ENCODE assay signal across 21 cellular contexts in genomic region chr10:70166394-70166793, GRCh38. TPM values are rescaled to one million over a fixed set of nuclear protein-coding genes. Genes with fewer than 3 reads are reported as not detected.
DNase-seq lines count a peak whose midpoint lies in the region; ATAC-seq, FAIRE-seq and TF ChIP-seq lines count a peak whose summit lies in the region.
"Had no signal": no experiment of that assay in that cellular context is flagged by ENCODE, and none has a peak within 500 bp of the region (broad histone marks: within the 10 kb centered on the region; RNA-seq: fewer than 3 reads in every experiment).

No MANE protein-coding gene starts in this region.

- H3K9me3 Mint-ChIP-seq in astrocyte (ENCODE audit: unreplicated experiment): no peaks in the 10 kb centered on the region

- POLR2A ChIA-PET in HepG2 (lab: Yijun Ruan, JAX): interaction anchor here (5.1 kb wide), 1 partner anchor 20 kb away, joined by 84 read pairs; the partner anchor contains the start of gene TYSND1
- POLR2A ChIA-PET in HEK293 (lab: Yijun Ruan, JAX): interaction anchor here (0.7 kb wide), 1 partner anchor 27 kb away, joined by 3 read pairs; no protein-coding TSS in a partner anchor

- DNase-seq in HepG2 (ENCODE audit: low spot score): no peak
- DNase-seq in right lobe of liver: no peak
- DNase-seq in astrocyte (ENCODE audit: low read depth): no peak
- no peak for DNase-seq in DMS153 treated with DMSO at 0.1 percent for 48 hours (lab: John Stamatoyannopoulos, UW; ENCODE audit: unreplicated experiment)
- no peak for DNase-seq in NCI-H2171 (lab: John Stamatoyannopoulos, UW)
- no peak for DNase-seq in NCI-H82 (lab: John Stamatoyannopoulos, UW)
- DNase-seq: ACHN; COR-L47; DMS53; GM23248; NCI-H1048; NCI-H1694; NCI-H2107; NCI-H345; NCI-H526 treated with DMSO at 0.1 percent for 48 hours; NK-92 treated with Interleukin-12 subunit alpha and Interleukin-12 subunit beta, amount 100 ng/mL, for 24 hours; OCI-M1; SJCRH30 had no signal

- H3K36me3 Mint-ChIP-seq in astrocyte (ENCODE audit: low read depth, unreplicated experiment): peaks cover 6% of the 10 kb centered on the region

- peaks cover 83% of the 10 kb centered on the region for H3K79me2 ChIP-seq in HepG2 (ENCODE audit: insufficient read depth, low read length)
- peaks cover 88% of the 10 kb centered on the region for H3K79me2 ChIP-seq in astrocyte (ENCODE audit: insufficient read depth, low read length)

- peaks cover 45% of the 10 kb centered on the region for H3K4me1 Mint-ChIP-seq in astrocyte (ENCODE audit: low read depth, unreplicated experiment)

- WGBS in HepG2 (ENCODE audit: low lambda C conversion rate): 93% methylated on average over 3 of the region's 3 CpGs
- WGBS in right lobe of liver (ENCODE audit: insufficient coverage, low coverage, low lambda C conversion rate, missing lambda C conversion rate): 76% methylated on average over 3 of the region's 3 CpGs

- H3K27me3 ChIP-seq in HepG2 (ENCODE audit: control insufficient read depth in 1 of 2, insufficient read depth in 2 of 2, low read length in 2 of 2): no peaks in the 10 kb centered on the region; a peak in 1 of 5 replicates
- no peaks in the 10 kb centered on the region for H3K27me3 ChIP-seq in right lobe of liver
- H3K27me3 ChIP-seq in astrocyte (ENCODE audit: insufficient read depth, low read length): no peaks in the 10 kb centered on the region
- H3K27me3 ChIP-seq: SJCRH30 had no signal

- H3K27ac ChIP-seq in HepG2 (ENCODE audit: extremely low read length, insufficient read depth, low read length): no peak overlapping the region
- no peak overlapping the region for H3K27ac ChIP-seq in right lobe of liver
- no peak overlapping the region for H3K27ac ChIP-seq in HEK293 (ENCODE audit: extremely low read depth, low read depth, low read length)
- H3K27ac ChIP-seq in astrocyte (ENCODE audit: low read depth, low read length): no peak overlapping the region
- H3K27ac ChIP-seq: RWPE1, SJCRH30 had no signal

- no peak for TF ChIP-seq RAD21 in HepG2 (CRISPR knock-in tag; IDR thresholded peaks at IDR 0.05)

- H3K9me3 ChIP-seq in HepG2 (ENCODE audit: low read length): no peaks in the 10 kb centered on the region
- no peaks in the 10 kb centered on the region for H3K9me3 ChIP-seq in right lobe of liver
- H3K9me3 ChIP-seq in HEK293 (ENCODE audit: control insufficient read depth, insufficient read depth, low read depth, low read length): no peaks in the 10 kb centered on the region
- H3K9me3 ChIP-seq in astrocyte (ENCODE audit: insufficient read depth, low read depth, low read length): no peaks in the 10 kb centered on the region
- H3K9me3 ChIP-seq: SJCRH30 had no signal

- no peak for FAIRE-seq in HepG2 (lab: Jason Lieb, UNC)
- no peak for FAIRE-seq in astrocyte (lab: Jason Lieb, UNC)
- FAIRE-seq: GM19239 had no signal

- H3K4me1 ChIP-seq in HepG2 (ENCODE audit: insufficient read depth, low read length) (peaks cover 81% of the 10 kb centered on the region), right lobe of liver (peaks cover 0 to 15% (median 0%) of the 10 kb centered on the region in 4 donors), HEK293 (ENCODE audit: control insufficient read depth, insufficient read depth, low read length) (peaks cover 8% of the 10 kb centered on the region; the same call in 1 of the 2 replicates), astrocyte (ENCODE audit: insufficient read depth, low read length) (peaks cover 14% of the 10 kb centered on the region)

- H2AFZ ChIP-seq in HepG2 (ENCODE audit: low read length) (no peak overlapping the region), astrocyte (ENCODE audit: low read depth, low read length) (no peak overlapping the region)
- H2AFZ ChIP-seq: GM23248 had no signal

- H3K36me3 ChIP-seq in HepG2 (replicated peaks in 1 of 2; ENCODE audit: control insufficient read depth in 1 of 2, insufficient read depth in 2 of 2, low read length in 2 of 2) (peaks cover 2 to 43% of the 10 kb centered on the region in 2 experiments; a peak in 4 of 5 replicates), right lobe of liver (peaks cover 0 to 9% (median 0%) of the 10 kb centered on the region in 4 donors), HEK293 (ENCODE audit: control insufficient read depth in 2 of 2, insufficient read depth in 1 of 2, low read length in 2 of 2) (peaks cover 4 to 42% of the 10 kb centered on the region in 2 experiments; a peak in 2 of 3 replicates), astrocyte (ENCODE audit: insufficient read depth, low read length) (peaks cover 33% of the 10 kb centered on the region)

- peak overlapping the region; percentile 15 for H3K27ac Mint-ChIP-seq in astrocyte (ENCODE audit: unreplicated experiment)

- CTCF ChIA-PET in HepG2 (lab: Yijun Ruan, JAX; ENCODE audit: low intra/inter-chr PET ratio, low total read pairs): no interaction called here
- CTCF ChIA-PET in HEK293 (lab: Yijun Ruan, JAX): interaction anchor here (3.3 kb wide), 1 partner anchor 19 kb away, joined by 14 read pairs; the partner anchor contains the start of gene TYSND1

- no peak for TF ChIP-seq POLR2A in HepG2 (IDR thresholded peaks at IDR 0.05; ENCODE audit: insufficient read depth in 1 of 2, low read depth in 2 of 2, low read length in 2 of 2)
- no peak for TF ChIP-seq POLR2A in right lobe of liver (IDR thresholded peaks at IDR 0.05)

- H3K4me2 ChIP-seq in HepG2 (ENCODE audit: low read depth, low read length) (no peak overlapping the region), astrocyte (ENCODE audit: low read length) (no peak overlapping the region)

- no peaks in the 10 kb centered on the region for H3K27me3 Mint-ChIP-seq in astrocyte (ENCODE audit: low read depth, unreplicated experiment)

- TF ChIP-seq EP300 in HepG2 (IDR thresholded peaks at IDR 0.05; ENCODE audit: low read depth in 2 of 2, low read length in 2 of 2) (no peak), HepG2 (CRISPR knock-in tag; IDR thresholded peaks at IDR 0.05; ENCODE audit: borderline replicate concordance) (no peak)

- intact Hi-C loops in HepG2 (cut with micrococcal nuclease; ENCODE audit: unreplicated experiment): no loop called here
- intact Hi-C loops in right lobe of liver (cut with DNase I): no loop called here

- H4K20me1 ChIP-seq in HepG2 (ENCODE audit: insufficient read depth, low read length): peaks cover 76% of the 10 kb centered on the region
- H4K20me1 ChIP-seq in astrocyte (ENCODE audit: insufficient read depth, low read length): peaks cover 83% of the 10 kb centered on the region

- BruUV-seq in HepG2 (replicated peaks; lab: Mats Ljungman, UMichigan): no TSS peak

- H3K9ac ChIP-seq in HepG2 (ENCODE audit: insufficient read depth, low read depth, low read length) (no peak overlapping the region), astrocyte (ENCODE audit: low read length) (no peak overlapping the region)

- H3K4me3 ChIP-seq in HepG2 (replicated peaks in 1 of 3; ENCODE audit: insufficient read depth in 1 of 3, low read depth in 2 of 3, low read length in 3 of 3) (no peak overlapping the region), right lobe of liver (no peak overlapping the region), HEK293 (ENCODE audit: low read depth, low read length) (no peak overlapping the region), astrocyte (ENCODE audit: insufficient read depth, low read depth, low read length) (no peak overlapping the region)
- H3K4me3 ChIP-seq: SJCRH30 had no signal

- no peak for TF ChIP-seq CTCF in HepG2 (CRISPR knock-in tag; IDR thresholded peaks at IDR 0.05)
- TF ChIP-seq CTCF in right lobe of liver (IDR thresholded peaks at IDR 0.05): no peak
- TF ChIP-seq CTCF in HEK293 (tag by site-specific recombination; IDR thresholded peaks at IDR 0.05): no peak
- no peak for TF ChIP-seq CTCF in astrocyte (IDR thresholded peaks at IDR 0.05; ENCODE audit: insufficient read depth, low read depth, low read length)

- in situ Hi-C loops in HepG2 (cut with HindIII; ENCODE audit: extremely low pct_ligation_motif_present, low pct_unique_long_range_greater_than_20kb): no loop called here

- peak overlapping the region; percentile 36 for H3K4me3 Mint-ChIP-seq in astrocyte (ENCODE audit: unreplicated experiment)

- no peak for ATAC-seq in HepG2
- ATAC-seq in right lobe of liver: no peak

RNA-seq across cellular contexts. Expression of gene SAR1A, which starts 3.9 kb away (rescaled TPM):
- total RNA-seq in HepG2 (2016; rRNA removed; fragmentation: Illumina TruSeq; extraction: Trizol) (104 and 117 TPM in 2 replicates), right lobe of liver (10 to 100 TPM; 35.3 to 77.5 (median 61.0) TPM), astrocyte (228 and 239 TPM in 2 replicates)
- 53.7 and 67.8 TPM in 2 replicates for total RNA-seq in HepG2 (2016; cell fraction: cytosol; rRNA removed; fragmentation: Illumina TruSeq; extraction: Trizol; ENCODE audit: low read depth)
- total RNA-seq in HepG2 (2016; cell fraction: insoluble cytoplasmic fraction; rRNA removed; fragmentation: Illumina TruSeq; extraction: Trizol): 98.6 and 118 TPM in 2 replicates
- 40.3 and 46.7 TPM in 2 replicates for total RNA-seq in HepG2 (2016; cell fraction: membrane; rRNA removed; fragmentation: Illumina TruSeq; extraction: Trizol)
- total RNA-seq in HepG2 (2016; cell fraction: nucleus; rRNA removed; fragmentation: Illumina TruSeq; extraction: Trizol): 88.9 and 106 TPM in 2 replicates
- 42.7 and 51.4 TPM in 2 replicates for polyA plus RNA-seq in HepG2 (2011; rRNA removed)
- 18.7 and 26.3 TPM in 2 replicates for polyA plus RNA-seq in HepG2 (2011; cell fraction: cytosol; rRNA removed)
- polyA plus RNA-seq in HepG2 (2011; cell fraction: nucleus; rRNA removed): 20.6 and 21.6 TPM in 2 replicates
- polyA plus RNA-seq in HepG2 (2012): 43.4 and 54.2 TPM in 2 replicates
- polyA plus RNA-seq in HepG2 (2016; cell fraction: cytosol; fragmentation: Illumina TruSeq; extraction: Trizol; ENCODE audit: low read depth): 17.3 and 19.4 TPM in 2 replicates
- polyA plus RNA-seq in HepG2 (2016; cell fraction: insoluble cytoplasmic fraction; fragmentation: Illumina TruSeq; extraction: Trizol; ENCODE audit: low read depth): 65.1 and 69.7 TPM in 2 replicates
- 14.1 and 16.4 TPM in 2 replicates for polyA plus RNA-seq in HepG2 (2016; cell fraction: membrane; fragmentation: Illumina TruSeq; extraction: Trizol; ENCODE audit: low read depth)
- 125 and 135 TPM in 2 replicates for polyA plus RNA-seq in HepG2 (2016; cell fraction: nucleus; fragmentation: Illumina TruSeq; extraction: Trizol; ENCODE audit: insufficient read depth, low read depth)
- polyA minus RNA-seq in HepG2 (2011; rRNA and poly(A)+ RNA removed; ENCODE audit: low replicate concordance): 86.9 and 186 TPM in 2 replicates
- 41.2 and 47.2 TPM in 2 replicates for polyA minus RNA-seq in HepG2 (2011; cell fraction: cytosol; rRNA and poly(A)+ RNA removed)
- 43.6 and 52.5 TPM in 2 replicates for polyA minus RNA-seq in HepG2 (2011; cell fraction: nucleus; rRNA and poly(A)+ RNA removed)

RNA-seq across cellular contexts. Expression of gene TYSND1, which starts 19.9 kb away (rescaled TPM):
- 6.8 and 8.9 TPM in 2 replicates for total RNA-seq in HepG2 (2016; rRNA removed; fragmentation: Illumina TruSeq; extraction: Trizol)
- total RNA-seq in HepG2 (2016; cell fraction: cytosol; rRNA removed; fragmentation: Illumina TruSeq; extraction: Trizol; ENCODE audit: low read depth): 2.8 and 2.9 TPM in 2 replicates
- 6.9 and 8.5 TPM in 2 replicates for total RNA-seq in HepG2 (2016; cell fraction: insoluble cytoplasmic fraction; rRNA removed; fragmentation: Illumina TruSeq; extraction: Trizol)
- total RNA-seq in HepG2 (2016; cell fraction: membrane; rRNA removed; fragmentation: Illumina TruSeq; extraction: Trizol): 4.6 and 5.0 TPM in 2 replicates
- total RNA-seq in HepG2 (2016; cell fraction: nucleus; rRNA removed; fragmentation: Illumina TruSeq; extraction: Trizol): 8.5 and 8.7 TPM in 2 replicates
- polyA plus RNA-seq in HepG2 (2011; rRNA removed): 3.3 and 4.6 TPM in 2 replicates
- polyA plus RNA-seq in HepG2 (2011; cell fraction: cytosol; rRNA removed): 2.7 and 3.0 TPM in 2 replicates
- polyA plus RNA-seq in HepG2 (2011; cell fraction: nucleus; rRNA removed): 9.5 and 11.8 TPM in 2 replicates
- polyA plus RNA-seq in HepG2 (2012): 3.2 and 4.1 TPM in 2 replicates
- 1.8 and 2.0 TPM in 2 replicates for polyA plus RNA-seq in HepG2 (2016; cell fraction: cytosol; fragmentation: Illumina TruSeq; extraction: Trizol; ENCODE audit: low read depth)
- 5.6 and 5.9 TPM in 2 replicates for polyA plus RNA-seq in HepG2 (2016; cell fraction: insoluble cytoplasmic fraction; fragmentation: Illumina TruSeq; extraction: Trizol; ENCODE audit: low read depth)
- polyA plus RNA-seq in HepG2 (2016; cell fraction: membrane; fragmentation: Illumina TruSeq; extraction: Trizol; ENCODE audit: low read depth): 2.8 and 3.0 TPM in 2 replicates
- 13.4 and 14.6 TPM in 2 replicates for polyA plus RNA-seq in HepG2 (2016; cell fraction: nucleus; fragmentation: Illumina TruSeq; extraction: Trizol; ENCODE audit: insufficient read depth, low read depth)
- polyA minus RNA-seq in HepG2 (2011; rRNA and poly(A)+ RNA removed; ENCODE audit: low replicate concordance): 6.5 and 19.5 TPM in 2 replicates
- 2.1 and 3.2 TPM in 2 replicates for polyA minus RNA-seq in HepG2 (2011; cell fraction: cytosol; rRNA and poly(A)+ RNA removed)
- 4.1 and 4.4 TPM in 2 replicates for polyA minus RNA-seq in HepG2 (2011; cell fraction: nucleus; rRNA and poly(A)+ RNA removed)
- 10 to 100 TPM in 2 of 6 experiments, 1 to 10 TPM in 4; 5.3 to 11.1 (median 8.2) TPM for total RNA-seq in right lobe of liver
- total RNA-seq in astrocyte: 8.7 and 8.9 TPM in 2 replicates

RNA-seq across cellular contexts. Expression of gene AIFM2, which starts 33.8 kb away (rescaled TPM):
- total RNA-seq in HepG2 (2016; rRNA removed; fragmentation: Illumina TruSeq; extraction: Trizol) (20.3 and 29.6 TPM in 2 replicates), right lobe of liver (10 to 100 TPM; 11.4 to 23.3 (median 18.2) TPM), astrocyte (7.1 and 7.5 TPM in 2 replicates)
- total RNA-seq in HepG2 (2016; cell fraction: cytosol; rRNA removed; fragmentation: Illumina TruSeq; extraction: Trizol; ENCODE audit: low read depth): 5.3 and 5.8 TPM in 2 replicates
- total RNA-seq in HepG2 (2016; cell fraction: insoluble cytoplasmic fraction; rRNA removed; fragmentation: Illumina TruSeq; extraction: Trizol): 20.5 and 28.1 TPM in 2 replicates
- total RNA-seq in HepG2 (2016; cell fraction: membrane; rRNA removed; fragmentation: Illumina TruSeq; extraction: Trizol): 15.5 and 15.7 TPM in 2 replicates
- 19.1 and 21.7 TPM in 2 replicates for total RNA-seq in HepG2 (2016; cell fraction: nucleus; rRNA removed; fragmentation: Illumina TruSeq; extraction: Trizol)
- 29.5 and 36.9 TPM in 2 replicates for polyA plus RNA-seq in HepG2 (2011; rRNA removed)
- 33.7 and 37.4 TPM in 2 replicates for polyA plus RNA-seq in HepG2 (2011; cell fraction: cytosol; rRNA removed)
- 23.7 and 28.1 TPM in 2 replicates for polyA plus RNA-seq in HepG2 (2011; cell fraction: nucleus; rRNA removed)
- polyA plus RNA-seq in HepG2 (2012): 17.3 and 23.0 TPM in 2 replicates
- polyA plus RNA-seq in HepG2 (2016; cell fraction: cytosol; fragmentation: Illumina TruSeq; extraction: Trizol; ENCODE audit: low read depth): 14.4 and 15.8 TPM in 2 replicates
- 62.5 and 67.2 TPM in 2 replicates for polyA plus RNA-seq in HepG2 (2016; cell fraction: insoluble cytoplasmic fraction; fragmentation: Illumina TruSeq; extraction: Trizol; ENCODE audit: low read depth)
- polyA plus RNA-seq in HepG2 (2016; cell fraction: membrane; fragmentation: Illumina TruSeq; extraction: Trizol; ENCODE audit: low read depth): 20.3 and 20.6 TPM in 2 replicates
- polyA plus RNA-seq in HepG2 (2016; cell fraction: nucleus; fragmentation: Illumina TruSeq; extraction: Trizol; ENCODE audit: insufficient read depth, low read depth): 51.6 and 53.4 TPM in 2 replicates
- polyA minus RNA-seq in HepG2 (2011; rRNA and poly(A)+ RNA removed; ENCODE audit: low replicate concordance): 21.2 and 33.7 TPM in 2 replicates
- 10.0 and 12.4 TPM in 2 replicates for polyA minus RNA-seq in HepG2 (2011; cell fraction: cytosol; rRNA and poly(A)+ RNA removed)
- 15.5 and 16.9 TPM in 2 replicates for polyA minus RNA-seq in HepG2 (2011; cell fraction: nucleus; rRNA and poly(A)+ RNA removed)

Comparison
In these comparisons a context has a peak if more than half of its experiments do, and no peak if none do; other contexts are left out.
1. Of the 63 proteins assayed by ChIP-seq in both HepG2 and HEK293: peak only in HepG2: none; only in HEK293: ATF2; in both: none; in neither: 62.